Comparison of ENCODE assay signal across 13 cellular contexts in genomic region chr18:13502585-13502984, GRCh38.
A peak's percentile ranks its signal among the peaks of the same experiment; 100 is the strongest.
DNase-seq lines count a peak whose midpoint lies in the region; ATAC-seq, FAIRE-seq and TF ChIP-seq lines count a peak whose summit lies in the region.
"Had no signal": no experiment of that assay in that cellular context is flagged by ENCODE, and none has a peak within 500 bp of the region (broad histone marks: within the 10 kb centered on the region; RNA-seq: fewer than 3 reads in every experiment).

No MANE protein-coding gene starts in this region.

- POLR2A ChIA-PET in MCF 10A (lab: Yijun Ruan, JAX): no interaction called here

- intact Hi-C loops in MCF 10A (cut with micrococcal nuclease): no loop called here

- H3K27ac ChIP-seq in thoracic aorta (peak overlapping the region; percentile 80 to 87), small intestine (ENCODE audit: low read depth in 1 of 2, low read length in 1 of 2) (no peak overlapping the region)

- 72 to 89% (median 85%) methylated on average over 8 of the region's 8 CpGs for WGBS in small intestine, 3 donors

- FAIRE-seq in small intestine (lab: Jason Lieb, UNC): no peak

- H3K4me1 ChIP-seq in thoracic aorta (ENCODE audit: control insufficient read depth in 1 of 2, low read depth in 2 of 2): peaks cover 11 to 44% of the 10 kb centered on the region in 2 donors
- peaks cover 0 to 2% of the 10 kb centered on the region in 2 donors for H3K4me1 ChIP-seq in small intestine (ENCODE audit: control insufficient read depth in 2 of 2, insufficient read depth in 1 of 2, low read depth in 1 of 2, low read length in 1 of 2)

- H3K4me1 Mint-ChIP-seq in activated T-cell treated with anti-CD3 and anti-CD28 coated beads, Interleukin-2, amount 50 U/mL, for 24 hours (ENCODE audit: low read depth): peaks cover 48% of the 10 kb centered on the region
- peaks cover 10% of the 10 kb centered on the region for H3K4me1 Mint-ChIP-seq in activated T-helper 17 cell treated with anti-CD3 and anti-CD28 coated beads, Interleukin-2, amount 50 U/mL, for 72 hours
- peaks cover 17% of the 10 kb centered on the region for H3K4me1 Mint-ChIP-seq in MCF 10A (ENCODE audit: insufficient read depth, unreplicated experiment)

- H3K36me3 ChIP-seq in thoracic aorta: no peaks in the 10 kb centered on the region
- peaks cover 0 to 4% of the 10 kb centered on the region in 2 donors for H3K36me3 ChIP-seq in small intestine (ENCODE audit: control insufficient read depth in 2 of 2, insufficient read depth in 2 of 2, low read length in 2 of 2)

- DNase-seq in activated T-cell treated with anti-CD3 and anti-CD28 coated beads, Interleukin-2, amount 50 U/mL, for 24 hours: no peak
- DNase-seq in activated T-cell treated with anti-CD3 and anti-CD28 coated beads, Interleukin-2, amount 50 U/mL, for 48 hours: no peak
- DNase-seq in left lobe of liver (ENCODE audit: low spot score) (peak; percentile 69), thoracic aorta (ENCODE audit: low spot score) (no peak), MCF 10A (ENCODE audit: unreplicated experiment) (no peak), small intestine (no peak), NOMO-1 treated with dmso at 0.1 percent for 144 hours (lab: John Stamatoyannopoulos, UW; ENCODE audit: unreplicated experiment) (no peak)
- DNase-seq: amygdala; effector CD8-positive, alpha-beta T cell; EL; NCI-H2029 had no signal

- no peak overlapping the region for H3K4me3 Mint-ChIP-seq in activated T-cell treated with anti-CD3 and anti-CD28 coated beads, Interleukin-2, amount 50 U/mL, for 24 hours
- H3K4me3 Mint-ChIP-seq in activated T-helper 17 cell treated with anti-CD3 and anti-CD28 coated beads, Interleukin-2, amount 50 U/mL, for 72 hours: peak overlapping the region; percentile 63
- no peak overlapping the region for H3K4me3 Mint-ChIP-seq in MCF 10A (ENCODE audit: unreplicated experiment)

- H3K27ac Mint-ChIP-seq in activated T-cell treated with anti-CD3 and anti-CD28 coated beads, Interleukin-2, amount 50 U/mL, for 24 hours: peak overlapping the region; percentile 29
- peak overlapping the region; percentile 58 for H3K27ac Mint-ChIP-seq in activated T-helper 17 cell treated with anti-CD3 and anti-CD28 coated beads, Interleukin-2, amount 50 U/mL, for 72 hours
- H3K27ac Mint-ChIP-seq in MCF 10A (ENCODE audit: low read depth, unreplicated experiment): no peak overlapping the region

- peaks cover 14% of the 10 kb centered on the region for H3K9me3 Mint-ChIP-seq in activated T-cell treated with anti-CD3 and anti-CD28 coated beads, Interleukin-2, amount 50 U/mL, for 24 hours
- no peaks in the 10 kb centered on the region for H3K9me3 Mint-ChIP-seq in activated T-helper 17 cell treated with anti-CD3 and anti-CD28 coated beads, Interleukin-2, amount 50 U/mL, for 72 hours
- peaks cover 14% of the 10 kb centered on the region for H3K9me3 Mint-ChIP-seq in MCF 10A (ENCODE audit: unreplicated experiment)

- H3K27me3 ChIP-seq in thoracic aorta (replicated peaks; ENCODE audit: insufficient read depth): no peaks in the 10 kb centered on the region
- H3K27me3 ChIP-seq in small intestine (ENCODE audit: control insufficient read depth in 2 of 2, insufficient read depth in 2 of 2, low read length in 2 of 2): no peaks in the 10 kb centered on the region

- H3K36me3 Mint-ChIP-seq in activated T-cell treated with anti-CD3 and anti-CD28 coated beads, Interleukin-2, amount 50 U/mL, for 24 hours (ENCODE audit: low read depth): peaks cover 37% of the 10 kb centered on the region
- H3K36me3 Mint-ChIP-seq in activated T-helper 17 cell treated with anti-CD3 and anti-CD28 coated beads, Interleukin-2, amount 50 U/mL, for 72 hours (ENCODE audit: low read depth): peaks cover 40% of the 10 kb centered on the region
- H3K36me3 Mint-ChIP-seq in MCF 10A (ENCODE audit: insufficient read depth, unreplicated experiment): peaks cover 5% of the 10 kb centered on the region

- no peaks in the 10 kb centered on the region for H3K9me3 ChIP-seq in thoracic aorta
- H3K9me3 ChIP-seq in small intestine (ENCODE audit: control insufficient read depth, low read depth): no peaks in the 10 kb centered on the region

- TF ChIP-seq CTCF in thoracic aorta (IDR thresholded peaks at IDR 0.05) (no peak), MCF 10A (IDR thresholded peaks at IDR 0.05; ENCODE audit: unreplicated experiment) (no peak)

- no TSS peak for BruUV-seq in MCF 10A (replicated peaks; lab: Mats Ljungman, UMichigan)

- no peak for ATAC-seq in activated T-helper 17 cell treated with anti-CD3 and anti-CD28 coated beads, Interleukin-2, amount 50 U/mL, for 72 hours (replicated peaks)
- ATAC-seq in left lobe of liver: peak; percentile 63
- no peak for ATAC-seq in thoracic aorta (ENCODE audit: insufficient number of reproducible peaks, low FRiP score, low read depth)
- ATAC-seq: Panc1 had no signal

- CTCF ChIA-PET in MCF 10A (lab: Yijun Ruan, JAX): no interaction called here

- H3K4me3 ChIP-seq in thoracic aorta (peak overlapping the region; percentile 67), small intestine (ENCODE audit: low read depth in 1 of 2, low read length in 2 of 2) (no peak overlapping the region)

- H3K27me3 Mint-ChIP-seq in activated T-cell treated with anti-CD3 and anti-CD28 coated beads, Interleukin-2, amount 50 U/mL, for 24 hours: no peaks in the 10 kb centered on the region
- no peaks in the 10 kb centered on the region for H3K27me3 Mint-ChIP-seq in activated T-helper 17 cell treated with anti-CD3 and anti-CD28 coated beads, Interleukin-2, amount 50 U/mL, for 72 hours
- H3K27me3 Mint-ChIP-seq in MCF 10A (ENCODE audit: insufficient read depth, unreplicated experiment): no peaks in the 10 kb centered on the region

Comparison
In these comparisons a context has a peak if more than half of its experiments do, and no peak if none do; other contexts are left out.
1. H3K27ac ChIP-seq: peak in thoracic aorta (2 of 2); none in small intestine (0 of 2).